ENCODE assay signal across 1 cellular context in the genomic region with DNA sequence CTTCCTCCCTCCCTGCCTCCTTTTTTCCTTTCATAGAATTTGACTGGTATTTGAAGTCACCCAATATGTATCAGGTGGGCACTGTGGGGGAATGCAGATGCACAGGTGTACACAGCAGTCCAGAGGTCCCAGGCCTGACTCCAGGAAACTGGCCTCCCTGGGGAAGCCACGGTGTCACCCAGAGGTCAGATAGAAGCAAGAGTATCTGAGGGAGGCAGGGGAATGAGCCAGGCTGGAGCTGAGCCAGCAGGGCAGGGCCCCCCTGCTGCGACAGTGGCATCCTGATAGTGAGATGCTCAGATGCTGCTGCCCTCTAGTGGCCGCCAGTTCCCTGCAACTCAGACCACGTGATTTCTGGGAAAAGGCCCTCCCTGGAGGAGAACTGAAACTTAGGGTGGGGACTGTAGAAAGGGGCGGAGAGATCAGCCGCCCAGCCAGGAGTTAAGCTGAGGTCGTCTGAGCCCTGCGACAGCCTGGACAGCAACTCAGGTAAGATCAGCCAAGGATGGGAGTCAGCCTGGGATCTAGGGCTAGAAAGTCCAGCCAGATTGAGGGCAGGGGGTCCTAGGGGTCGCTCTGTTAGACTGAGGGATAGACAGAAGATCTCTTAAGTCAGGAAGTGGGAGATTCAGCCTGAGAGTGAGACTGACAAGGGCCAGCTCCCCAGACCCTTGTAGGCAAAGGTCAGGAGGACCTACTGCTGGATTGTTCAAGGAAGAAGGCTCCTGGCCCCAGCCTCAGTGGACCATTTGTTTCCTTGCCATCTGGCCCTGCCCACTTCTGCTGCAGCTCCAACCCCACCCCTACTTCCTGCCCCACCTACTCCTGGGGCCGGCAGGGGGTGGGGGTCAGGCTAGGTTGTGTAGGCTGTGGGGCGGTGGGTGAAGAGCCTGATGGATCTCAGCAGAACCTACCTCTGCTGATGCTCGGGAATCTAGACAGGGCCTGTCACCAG.
TF ChIP-seq lines count a peak whose summit lies in the region.

A gene with protein sequence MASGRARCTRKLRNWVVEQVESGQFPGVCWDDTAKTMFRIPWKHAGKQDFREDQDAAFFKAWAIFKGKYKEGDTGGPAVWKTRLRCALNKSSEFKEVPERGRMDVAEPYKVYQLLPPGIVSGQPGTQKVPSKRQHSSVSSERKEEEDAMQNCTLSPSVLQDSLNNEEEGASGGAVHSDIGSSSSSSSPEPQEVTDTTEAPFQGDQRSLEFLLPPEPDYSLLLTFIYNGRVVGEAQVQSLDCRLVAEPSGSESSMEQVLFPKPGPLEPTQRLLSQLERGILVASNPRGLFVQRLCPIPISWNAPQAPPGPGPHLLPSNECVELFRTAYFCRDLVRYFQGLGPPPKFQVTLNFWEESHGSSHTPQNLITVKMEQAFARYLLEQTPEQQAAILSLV (plus strand): TSS at position 416 of the 955 bp plus-strand sequence. CDS start 880 bp downstream, outside the sequence.

TF ChIP-seq in HepG2, 621 proteins besides CTCF, POLR2A, EP300 and RAD21 (continued from another document and continues in another):
- TF ChIP-seq, protein P1, sequence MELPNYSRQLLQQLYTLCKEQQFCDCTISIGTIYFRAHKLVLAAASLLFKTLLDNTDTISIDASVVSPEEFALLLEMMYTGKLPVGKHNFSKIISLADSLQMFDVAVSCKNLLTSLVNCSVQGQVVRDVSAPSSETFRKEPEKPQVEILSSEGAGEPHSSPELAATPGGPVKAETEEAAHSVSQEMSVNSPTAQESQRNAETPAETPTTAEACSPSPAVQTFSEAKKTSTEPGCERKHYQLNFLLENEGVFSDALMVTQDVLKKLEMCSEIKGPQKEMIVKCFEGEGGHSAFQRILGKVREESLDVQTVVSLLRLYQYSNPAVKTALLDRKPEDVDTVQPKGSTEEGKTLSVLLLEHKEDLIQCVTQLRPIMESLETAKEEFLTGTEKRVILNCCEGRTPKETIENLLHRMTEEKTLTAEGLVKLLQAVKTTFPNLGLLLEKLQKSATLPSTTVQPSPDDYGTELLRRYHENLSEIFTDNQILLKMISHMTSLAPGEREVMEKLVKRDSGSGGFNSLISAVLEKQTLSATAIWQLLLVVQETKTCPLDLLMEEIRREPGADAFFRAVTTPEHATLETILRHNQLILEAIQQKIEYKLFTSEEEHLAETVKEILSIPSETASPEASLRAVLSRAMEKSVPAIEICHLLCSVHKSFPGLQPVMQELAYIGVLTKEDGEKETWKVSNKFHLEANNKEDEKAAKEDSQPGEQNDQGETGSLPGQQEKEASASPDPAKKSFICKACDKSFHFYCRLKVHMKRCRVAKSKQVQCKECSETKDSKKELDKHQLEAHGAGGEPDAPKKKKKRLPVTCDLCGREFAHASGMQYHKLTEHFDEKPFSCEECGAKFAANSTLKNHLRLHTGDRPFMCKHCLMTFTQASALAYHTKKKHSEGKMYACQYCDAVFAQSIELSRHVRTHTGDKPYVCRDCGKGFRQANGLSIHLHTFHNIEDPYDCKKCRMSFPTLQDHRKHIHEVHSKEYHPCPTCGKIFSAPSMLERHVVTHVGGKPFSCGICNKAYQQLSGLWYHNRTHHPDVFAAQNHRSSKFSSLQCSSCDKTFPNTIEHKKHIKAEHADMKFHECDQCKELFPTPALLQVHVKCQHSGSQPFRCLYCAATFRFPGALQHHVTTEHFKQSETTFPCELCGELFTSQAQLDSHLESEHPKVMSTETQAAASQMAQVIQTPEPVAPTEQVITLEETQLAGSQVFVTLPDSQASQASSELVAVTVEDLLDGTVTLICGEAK (IDR thresholded peaks at IDR 0.05), result no peak
- TF ChIP-seq, protein P1 (CRISPR knock-in tag; IDR thresholded peaks at IDR 0.05), result peak; percentile 53; the same call in 1 of the 2 replicates
- TF ChIP-seq TAF15 (IDR thresholded peaks at IDR 0.05; ENCODE audit: low read depth, low read length, poor library complexity, severe bottlenecking) (peak; percentile 97), ZNF570 (CRISPR knock-in tag; IDR thresholded peaks at IDR 0.05; ENCODE audit: borderline replicate concordance) (no peak), ZNF777 (CRISPR knock-in tag; IDR thresholded peaks at IDR 0.05) (peak; percentile 64), ZBTB20 (CRISPR knock-in tag; IDR thresholded peaks at IDR 0.05; ENCODE audit: borderline replicate concordance, low read depth) (peak; percentile 86), SMAD9 (CRISPR knock-in tag; IDR thresholded peaks at IDR 0.05) (peak; percentile 97), CBFB (CRISPR knock-in tag; IDR thresholded peaks at IDR 0.05) (peak; percentile 94), BORCS8-MEF2B (CRISPR knock-in tag; IDR thresholded peaks at IDR 0.05) (peak; percentile 94)
- TF ChIP-seq, protein P2, sequence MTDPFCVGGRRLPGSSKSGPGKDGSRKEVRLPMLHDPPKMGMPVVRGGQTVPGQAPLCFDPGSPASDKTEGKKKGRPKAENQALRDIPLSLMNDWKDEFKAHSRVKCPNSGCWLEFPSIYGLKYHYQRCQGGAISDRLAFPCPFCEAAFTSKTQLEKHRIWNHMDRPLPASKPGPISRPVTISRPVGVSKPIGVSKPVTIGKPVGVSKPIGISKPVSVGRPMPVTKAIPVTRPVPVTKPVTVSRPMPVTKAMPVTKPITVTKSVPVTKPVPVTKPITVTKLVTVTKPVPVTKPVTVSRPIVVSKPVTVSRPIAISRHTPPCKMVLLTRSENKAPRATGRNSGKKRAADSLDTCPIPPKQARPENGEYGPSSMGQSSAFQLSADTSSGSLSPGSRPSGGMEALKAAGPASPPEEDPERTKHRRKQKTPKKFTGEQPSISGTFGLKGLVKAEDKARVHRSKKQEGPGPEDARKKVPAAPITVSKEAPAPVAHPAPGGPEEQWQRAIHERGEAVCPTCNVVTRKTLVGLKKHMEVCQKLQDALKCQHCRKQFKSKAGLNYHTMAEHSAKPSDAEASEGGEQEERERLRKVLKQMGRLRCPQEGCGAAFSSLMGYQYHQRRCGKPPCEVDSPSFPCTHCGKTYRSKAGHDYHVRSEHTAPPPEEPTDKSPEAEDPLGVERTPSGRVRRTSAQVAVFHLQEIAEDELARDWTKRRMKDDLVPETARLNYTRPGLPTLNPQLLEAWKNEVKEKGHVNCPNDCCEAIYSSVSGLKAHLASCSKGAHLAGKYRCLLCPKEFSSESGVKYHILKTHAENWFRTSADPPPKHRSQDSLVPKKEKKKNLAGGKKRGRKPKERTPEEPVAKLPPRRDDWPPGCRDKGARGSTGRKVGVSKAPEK (CRISPR knock-in tag; IDR thresholded peaks at IDR 0.05; ENCODE audit: borderline replicate concordance), result no peak; the same call in 1 of the 2 replicates
- TF ChIP-seq, protein P3, sequence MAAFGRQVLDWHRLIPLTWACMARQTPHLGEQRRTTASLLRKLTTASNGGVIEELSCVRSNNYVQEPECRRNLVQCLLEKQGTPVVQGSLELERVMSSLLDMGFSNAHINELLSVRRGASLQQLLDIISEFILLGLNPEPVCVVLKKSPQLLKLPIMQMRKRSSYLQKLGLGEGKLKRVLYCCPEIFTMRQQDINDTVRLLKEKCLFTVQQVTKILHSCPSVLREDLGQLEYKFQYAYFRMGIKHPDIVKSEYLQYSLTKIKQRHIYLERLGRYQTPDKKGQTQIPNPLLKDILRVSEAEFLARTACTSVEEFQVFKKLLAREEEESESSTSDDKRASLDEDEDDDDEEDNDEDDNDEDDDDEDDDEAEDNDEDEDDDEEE (CRISPR knock-in tag; IDR thresholded peaks at IDR 0.05), result peak; percentile 84; the same call in 1 of the 2 replicates
- TF ChIP-seq, protein P4, sequence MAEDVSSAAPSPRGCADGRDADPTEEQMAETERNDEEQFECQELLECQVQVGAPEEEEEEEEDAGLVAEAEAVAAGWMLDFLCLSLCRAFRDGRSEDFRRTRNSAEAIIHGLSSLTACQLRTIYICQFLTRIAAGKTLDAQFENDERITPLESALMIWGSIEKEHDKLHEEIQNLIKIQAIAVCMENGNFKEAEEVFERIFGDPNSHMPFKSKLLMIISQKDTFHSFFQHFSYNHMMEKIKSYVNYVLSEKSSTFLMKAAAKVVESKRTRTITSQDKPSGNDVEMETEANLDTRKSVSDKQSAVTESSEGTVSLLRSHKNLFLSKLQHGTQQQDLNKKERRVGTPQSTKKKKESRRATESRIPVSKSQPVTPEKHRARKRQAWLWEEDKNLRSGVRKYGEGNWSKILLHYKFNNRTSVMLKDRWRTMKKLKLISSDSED (CRISPR knock-in tag; IDR thresholded peaks at IDR 0.05), result no peak
- TF ChIP-seq, protein P5, sequence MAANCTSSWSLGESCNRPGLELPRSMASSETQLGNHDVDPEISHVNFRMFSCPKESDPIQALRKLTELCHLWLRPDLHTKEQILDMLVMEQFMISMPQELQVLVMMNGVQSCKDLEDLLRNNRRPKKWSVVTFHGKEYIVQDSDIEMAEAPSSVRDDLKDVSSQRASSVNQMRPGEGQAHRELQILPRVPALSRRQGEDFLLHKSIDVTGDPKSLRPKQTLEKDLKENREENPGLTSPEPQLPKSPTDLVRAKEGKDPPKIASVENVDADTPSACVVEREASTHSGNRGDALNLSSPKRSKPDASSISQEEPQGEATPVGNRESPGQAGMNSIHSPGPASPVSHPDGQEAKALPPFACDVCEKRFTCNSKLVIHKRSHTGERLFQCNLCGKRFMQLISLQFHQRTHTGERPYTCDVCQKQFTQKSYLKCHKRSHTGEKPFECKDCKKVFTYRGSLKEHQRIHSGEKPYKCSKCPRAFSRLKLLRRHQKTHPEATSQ (CRISPR knock-in tag; IDR thresholded peaks at IDR 0.05; ENCODE audit: borderline replicate concordance), result peak; percentile 95
- TF ChIP-seq, protein P6, sequence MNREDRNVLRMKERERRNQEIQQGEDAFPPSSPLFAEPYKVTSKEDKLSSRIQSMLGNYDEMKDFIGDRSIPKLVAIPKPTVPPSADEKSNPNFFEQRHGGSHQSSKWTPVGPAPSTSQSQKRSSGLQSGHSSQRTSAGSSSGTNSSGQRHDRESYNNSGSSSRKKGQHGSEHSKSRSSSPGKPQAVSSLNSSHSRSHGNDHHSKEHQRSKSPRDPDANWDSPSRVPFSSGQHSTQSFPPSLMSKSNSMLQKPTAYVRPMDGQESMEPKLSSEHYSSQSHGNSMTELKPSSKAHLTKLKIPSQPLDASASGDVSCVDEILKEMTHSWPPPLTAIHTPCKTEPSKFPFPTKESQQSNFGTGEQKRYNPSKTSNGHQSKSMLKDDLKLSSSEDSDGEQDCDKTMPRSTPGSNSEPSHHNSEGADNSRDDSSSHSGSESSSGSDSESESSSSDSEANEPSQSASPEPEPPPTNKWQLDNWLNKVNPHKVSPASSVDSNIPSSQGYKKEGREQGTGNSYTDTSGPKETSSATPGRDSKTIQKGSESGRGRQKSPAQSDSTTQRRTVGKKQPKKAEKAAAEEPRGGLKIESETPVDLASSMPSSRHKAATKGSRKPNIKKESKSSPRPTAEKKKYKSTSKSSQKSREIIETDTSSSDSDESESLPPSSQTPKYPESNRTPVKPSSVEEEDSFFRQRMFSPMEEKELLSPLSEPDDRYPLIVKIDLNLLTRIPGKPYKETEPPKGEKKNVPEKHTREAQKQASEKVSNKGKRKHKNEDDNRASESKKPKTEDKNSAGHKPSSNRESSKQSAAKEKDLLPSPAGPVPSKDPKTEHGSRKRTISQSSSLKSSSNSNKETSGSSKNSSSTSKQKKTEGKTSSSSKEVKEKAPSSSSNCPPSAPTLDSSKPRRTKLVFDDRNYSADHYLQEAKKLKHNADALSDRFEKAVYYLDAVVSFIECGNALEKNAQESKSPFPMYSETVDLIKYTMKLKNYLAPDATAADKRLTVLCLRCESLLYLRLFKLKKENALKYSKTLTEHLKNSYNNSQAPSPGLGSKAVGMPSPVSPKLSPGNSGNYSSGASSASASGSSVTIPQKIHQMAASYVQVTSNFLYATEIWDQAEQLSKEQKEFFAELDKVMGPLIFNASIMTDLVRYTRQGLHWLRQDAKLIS (CRISPR knock-in tag; IDR thresholded peaks at IDR 0.05), result no peak; the same call in 1 of the 2 replicates
- TF ChIP-seq, protein P7, sequence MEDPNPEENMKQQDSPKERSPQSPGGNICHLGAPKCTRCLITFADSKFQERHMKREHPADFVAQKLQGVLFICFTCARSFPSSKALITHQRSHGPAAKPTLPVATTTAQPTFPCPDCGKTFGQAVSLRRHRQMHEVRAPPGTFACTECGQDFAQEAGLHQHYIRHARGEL (CRISPR knock-in tag; IDR thresholded peaks at IDR 0.05), result no peak
- TF ChIP-seq, protein P8, sequence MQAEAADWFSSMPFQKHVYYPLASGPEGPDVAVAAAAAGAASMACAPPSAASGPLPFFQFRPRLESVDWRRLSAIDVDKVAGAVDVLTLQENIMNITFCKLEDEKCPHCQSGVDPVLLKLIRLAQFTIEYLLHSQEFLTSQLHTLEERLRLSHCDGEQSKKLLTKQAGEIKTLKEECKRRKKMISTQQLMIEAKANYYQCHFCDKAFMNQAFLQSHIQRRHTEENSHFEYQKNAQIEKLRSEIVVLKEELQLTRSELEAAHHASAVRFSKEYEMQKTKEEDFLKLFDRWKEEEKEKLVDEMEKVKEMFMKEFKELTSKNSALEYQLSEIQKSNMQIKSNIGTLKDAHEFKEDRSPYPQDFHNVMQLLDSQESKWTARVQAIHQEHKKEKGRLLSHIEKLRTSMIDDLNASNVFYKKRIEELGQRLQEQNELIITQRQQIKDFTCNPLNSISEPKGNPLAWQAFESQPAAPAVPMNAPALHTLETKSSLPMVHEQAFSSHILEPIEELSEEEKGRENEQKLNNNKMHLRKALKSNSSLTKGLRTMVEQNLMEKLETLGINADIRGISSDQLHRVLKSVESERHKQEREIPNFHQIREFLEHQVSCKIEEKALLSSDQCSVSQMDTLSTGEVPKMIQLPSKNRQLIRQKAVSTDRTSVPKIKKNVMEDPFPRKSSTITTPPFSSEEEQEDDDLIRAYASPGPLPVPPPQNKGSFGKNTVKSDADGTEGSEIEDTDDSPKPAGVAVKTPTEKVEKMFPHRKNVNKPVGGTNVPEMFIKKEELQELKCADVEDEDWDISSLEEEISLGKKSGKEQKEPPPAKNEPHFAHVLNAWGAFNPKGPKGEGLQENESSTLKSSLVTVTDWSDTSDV (CRISPR knock-in tag; IDR thresholded peaks at IDR 0.05), result no peak; the same call in 1 of the 2 replicates
